In genomic region chr9:96942181-96942580, GRCh38 we compare ENCODE assay signal across 7 cellular contexts. TPM values are rescaled to one million over a fixed set of nuclear protein-coding genes. Genes with fewer than 3 reads are reported as not detected.
"Had no signal": no experiment of that assay in that cellular context is flagged by ENCODE, and none has a peak within 500 bp of the region (broad histone marks: within the 10 kb centered on the region; RNA-seq: fewer than 3 reads in every experiment).

No MANE protein-coding gene starts in this region.

RNA-seq across cellular contexts. Expression of gene NUTM2G, which starts 13.5 kb away (rescaled TPM):
- total RNA-seq: activated CD4-positive, alpha-beta T cell treated with anti-CD3 and anti-CD28 coated beads, Interleukin-2, amount 10 ng/mL, durations not matched to agents 24 days and 14 days; activated CD8-positive, alpha-beta memory T cell treated with anti-CD3 and anti-CD28 coated beads for 36 hours; astrocyte; cardiac septum; NCI-H460; PC-9; SK-MEL-5 had no signal
